ENCODE assay signal across 1 cellular context in genomic region chr11:66408488-66409214, GRCh38.
A peak's percentile ranks its signal among the peaks of the same experiment; 100 is the strongest.
TF ChIP-seq lines count a peak whose summit lies in the region.

No MANE protein-coding gene starts in this region.

TF ChIP-seq in K562, 482 proteins besides CTCF, POLR2A, EP300 and RAD21 (continued from another document and continues in another):
- TF ChIP-seq SIX5 (IDR thresholded peaks at IDR 0.05; ENCODE audit: borderline replicate concordance in 1 of 2, insufficient read depth in 1 of 2, low read depth in 1 of 2, low read length in 2 of 2) (no peak), ARID3B (CRISPR knock-in tag; IDR thresholded peaks at IDR 0.05; ENCODE audit: borderline replicate concordance) (no peak), ZNF707 (CRISPR knock-in tag; conservative IDR thresholded peaks at IDR 0.05) (no peak), THAP12 (CRISPR knock-in tag; IDR thresholded peaks at IDR 0.05) (no peak), ZNF324 (CRISPR knock-in tag; IDR thresholded peaks at IDR 0.05) (no peak), ZNF318 (IDR thresholded peaks at IDR 0.05; ENCODE audit: borderline replicate concordance in 1 of 2, low read depth in 1 of 2) (no peak), TFAP4 (CRISPR knock-in tag; IDR thresholded peaks at IDR 0.05; ENCODE audit: borderline replicate concordance) (peak; percentile 86), NR3C1 (CRISPR knock-in tag; IDR thresholded peaks at IDR 0.05) (no peak), CCAR2 (IDR thresholded peaks at IDR 0.05; ENCODE audit: low read depth, low read length) (no peak), TBP (optimal IDR thresholded peaks at IDR 0.05; ENCODE audit: low read depth, low read length) (no peak), MIER1 (IDR thresholded peaks at IDR 0.05; ENCODE audit: low read depth) (no peak), SREBF2 (CRISPR knock-in tag; IDR thresholded peaks at IDR 0.05) (no peak), NRF1 (conservative IDR thresholded peaks at IDR 0.05 in 1 of 2, IDR thresholded peaks at IDR 0.05 in 1 of 2) (peak; percentile 73 to 78), NR2F6 (CRISPR knock-in tag; IDR thresholded peaks at IDR 0.05) (no peak), MCM2 (IDR thresholded peaks at IDR 0.05; ENCODE audit: low read depth) (no peak), PBX2 (CRISPR knock-in tag; IDR thresholded peaks at IDR 0.05; ENCODE audit: low read depth) (no peak), PBX2 (tag; conservative IDR thresholded peaks at IDR 0.05; ENCODE audit: low read depth) (no peak), PHB (CRISPR knock-in tag; IDR thresholded peaks at IDR 0.05) (no peak), GABPA (tag; conservative IDR thresholded peaks at IDR 0.05; ENCODE audit: low read depth) (no peak), ESRRB (CRISPR knock-in tag; IDR thresholded peaks at IDR 0.05; ENCODE audit: borderline replicate concordance) (no peak), DDX20 (tag; IDR thresholded peaks at IDR 0.05; ENCODE audit: low read depth) (no peak), KLF10 (CRISPR knock-in tag; IDR thresholded peaks at IDR 0.05) (no peak), CSDE1 (IDR thresholded peaks at IDR 0.05) (no peak), ZNF778 (CRISPR knock-in tag; IDR thresholded peaks at IDR 0.05) (no peak), IRF9 (tag; IDR thresholded peaks at IDR 0.05) (no peak), HEY1 (CRISPR knock-in tag; IDR thresholded peaks at IDR 0.05; ENCODE audit: borderline replicate concordance) (no peak), GTF2E2 (tag; IDR thresholded peaks at IDR 0.05) (no peak), RBM34 (IDR thresholded peaks at IDR 0.05; ENCODE audit: borderline replicate concordance, insufficient read depth, low read length) (no peak), BMI1 (IDR thresholded peaks at IDR 0.05; ENCODE audit: low read length) (no peak), STAT5A (IDR thresholded peaks at IDR 0.05; ENCODE audit: borderline replicate concordance, low read length) (no peak), RFX1 (IDR thresholded peaks at IDR 0.05) (peak; percentile 78), HNRNPK (IDR thresholded peaks at IDR 0.05; ENCODE audit: low read depth, low read length, poor library complexity, severe bottlenecking) (no peak), JUND (IDR thresholded peaks at IDR 0.05; ENCODE audit: borderline replicate concordance, low read depth, low read length) (peak; percentile 40), JUND (tag; IDR thresholded peaks at IDR 0.05; ENCODE audit: borderline replicate concordance, low read depth, low read length) (no peak), SNAPC5 (CRISPR knock-in tag; IDR thresholded peaks at IDR 0.05) (no peak), MLX (CRISPR knock-in tag; conservative IDR thresholded peaks at IDR 0.05) (no peak), ATF2 (CRISPR knock-in tag; IDR thresholded peaks at IDR 0.05) (no peak), XRCC4 (IDR thresholded peaks at IDR 0.05; ENCODE audit: extremely low read depth, insufficient read depth, insufficient read length) (no peak), SETDB1 (IDR thresholded peaks at IDR 0.05; ENCODE audit: low read length) (no peak), MAFK (IDR thresholded peaks at IDR 0.05; ENCODE audit: low read length) (no peak; the same call in 1 of the 2 replicates), HNRNPLL (IDR thresholded peaks at IDR 0.05; ENCODE audit: low read depth, low read length, poor library complexity, severe bottlenecking) (peak; percentile 48), ZNF316 (IDR thresholded peaks at IDR 0.05) (peak; percentile 47; the same call in 1 of the 2 replicates), IFI16 (CRISPR knock-in tag; IDR thresholded peaks at IDR 0.05) (no peak), MXD1 (CRISPR knock-in tag; IDR thresholded peaks at IDR 0.05; ENCODE audit: borderline replicate concordance, poor library complexity, severe bottlenecking) (no peak), CBFB (CRISPR knock-in tag; IDR thresholded peaks at IDR 0.05) (no peak), TRIM28 (IDR thresholded peaks at IDR 0.05) (no peak)
